ENCODE assay signal across 1 cellular context in the genomic region with DNA sequence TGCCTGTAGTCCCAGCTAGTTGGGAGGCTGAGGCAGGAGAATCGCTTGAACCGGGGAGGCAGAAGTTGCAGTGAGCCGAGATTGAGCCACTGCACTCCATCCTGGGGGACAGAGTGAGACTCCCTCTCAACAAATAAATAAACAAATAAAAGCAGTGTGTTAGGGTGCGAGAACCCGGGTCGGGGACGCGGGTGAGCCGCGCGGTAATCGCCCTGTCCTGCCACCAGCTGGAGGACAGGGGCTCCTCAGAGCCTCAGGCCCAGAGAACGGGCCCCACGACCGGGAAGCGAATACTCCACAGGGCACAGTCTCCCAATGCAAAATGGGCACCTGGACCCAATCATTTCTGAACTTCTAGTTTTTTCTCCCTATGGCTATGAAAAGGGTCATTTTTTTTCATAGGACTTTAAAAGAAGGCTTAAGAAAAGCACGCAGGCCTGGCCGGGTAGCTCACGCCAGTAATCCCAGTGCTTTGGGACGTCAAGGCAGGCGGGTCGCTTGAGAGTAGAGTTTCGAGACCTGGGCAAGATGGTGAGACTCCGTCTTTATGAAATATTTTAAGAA.
TF ChIP-seq lines count a peak whose summit lies in the region.

No MANE protein-coding gene starts in this region.

TF ChIP-seq in K562, 482 proteins besides CTCF, POLR2A, EP300 and RAD21 (continues in another document):
- TF ChIP-seq RNF219 (CRISPR knock-in tag; IDR thresholded peaks at IDR 0.05) (no peak), SMAD4 (CRISPR knock-in tag; conservative IDR thresholded peaks at IDR 0.05) (0 out of 2 replicates have a peak, but pooled peaks have one; percentile 14), CBX1 (IDR thresholded peaks at IDR 0.05; ENCODE audit: low read depth) (no peak), SMARCA5 (IDR thresholded peaks at IDR 0.05) (peak; percentile 32; the same call in 1 of the 2 replicates), SRF (CRISPR knock-in tag; IDR thresholded peaks at IDR 0.05) (no peak), PHF21A (IDR thresholded peaks at IDR 0.05; ENCODE audit: borderline replicate concordance, low read depth) (no peak), FOSL1 (tag; conservative IDR thresholded peaks at IDR 0.05) (0 out of 2 replicates have a peak, but pooled peaks have one; percentile 14), CHD1 (IDR thresholded peaks at IDR 0.05; ENCODE audit: low read length) (no peak), MGA (IDR thresholded peaks at IDR 0.05) (0 out of 2 replicates have a peak, but pooled peaks have one; percentile 18), IRF1 (CRISPR knock-in tag; IDR thresholded peaks at IDR 0.05; ENCODE audit: borderline replicate concordance) (no peak), KDM5B (IDR thresholded peaks at IDR 0.05; ENCODE audit: insufficient replicate concordance, low read depth, low read length) (peak; percentile 16), CTCFL (IDR thresholded peaks at IDR 0.05; ENCODE audit: borderline replicate concordance, insufficient read depth, low read depth, low read length, poor library complexity, severe bottlenecking) (peak; percentile 7), ZNF592 (IDR thresholded peaks at IDR 0.05) (0 out of 2 replicates have a peak, but pooled peaks have one; percentile 65), AFF1 (IDR thresholded peaks at IDR 0.05; ENCODE audit: low read depth in 1 of 2, partially characterized antibody in 2 of 2) (no peak), STAT5B (CRISPR knock-in tag; IDR thresholded peaks at IDR 0.05) (no peak)
- TF ChIP-seq, protein P1, sequence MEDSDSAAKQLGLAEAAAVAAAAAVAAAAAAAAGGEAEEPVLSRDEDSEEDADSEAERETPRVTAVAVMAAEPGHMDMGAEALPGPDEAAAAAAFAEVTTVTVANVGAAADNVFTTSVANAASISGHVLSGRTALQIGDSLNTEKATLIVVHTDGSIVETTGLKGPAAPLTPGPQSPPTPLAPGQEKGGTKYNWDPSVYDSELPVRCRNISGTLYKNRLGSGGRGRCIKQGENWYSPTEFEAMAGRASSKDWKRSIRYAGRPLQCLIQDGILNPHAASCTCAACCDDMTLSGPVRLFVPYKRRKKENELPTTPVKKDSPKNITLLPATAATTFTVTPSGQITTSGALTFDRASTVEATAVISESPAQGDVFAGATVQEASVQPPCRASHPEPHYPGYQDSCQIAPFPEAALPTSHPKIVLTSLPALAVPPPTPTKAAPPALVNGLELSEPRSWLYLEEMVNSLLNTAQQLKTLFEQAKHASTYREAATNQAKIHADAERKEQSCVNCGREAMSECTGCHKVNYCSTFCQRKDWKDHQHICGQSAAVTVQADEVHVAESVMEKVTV (CRISPR knock-in tag; IDR thresholded peaks at IDR 0.05), result no peak
